ENCODE assay signal across 8 cellular contexts in genomic region chr12:30753761-30754382, GRCh38. TPM values are rescaled to one million over a fixed set of nuclear protein-coding genes. Genes with fewer than 3 reads are reported as not detected.
DNase-seq lines count a peak whose midpoint lies in the region; ATAC-seq and TF ChIP-seq lines count a peak whose summit lies in the region.

No MANE protein-coding gene starts in this region.

- POLR2A ChIA-PET in A673 (lab: Charles Lee; ENCODE audit: low non-redundant PET) = no interaction called here

- H3K4me3 Mint-ChIP-seq in endothelial cell (ENCODE audit: unreplicated experiment) (peak overlapping the region; percentile 96), neural crest cell (peak overlapping the region; percentile 95)

- H3K36me3 ChIP-seq in A673 (ENCODE audit: insufficient read depth, low read length, poor library complexity, severe bottlenecking) = no peaks in the 10 kb centered on the region

- H3K4me1 Mint-ChIP-seq in endothelial cell (ENCODE audit: unreplicated experiment) = peaks cover 14% of the 10 kb centered on the region
- H3K4me1 Mint-ChIP-seq in neural crest cell = peaks cover 41% of the 10 kb centered on the region

- intact Hi-C loops in A673 (cut with micrococcal nuclease; ENCODE audit: unreplicated experiment) = loop anchor here (2.0 kb wide), 2 partner anchors 41 to 53 kb away; no protein-coding TSS in a partner anchor

- H3K9me3 Mint-ChIP-seq in endothelial cell (ENCODE audit: unreplicated experiment) (no peaks in the 10 kb centered on the region), neural crest cell (no peaks in the 10 kb centered on the region)

- peak overlapping the region; percentile 83 for H3K4me3 ChIP-seq in A673 (ENCODE audit: low read depth, low read length, poor library complexity, severe bottlenecking)

- ATAC-seq in HG03045 (IDR thresholded peaks at IDR 0.05; ENCODE audit: unreplicated experiment) = no peak

- peak overlapping the region; percentile 61 for H3K27ac ChIP-seq in A673 (ENCODE audit: low read depth, low read length, poor library complexity, severe bottlenecking)

- H3K27me3 Mint-ChIP-seq in endothelial cell (ENCODE audit: unreplicated experiment) (peaks cover 9% of the 10 kb centered on the region), neural crest cell (ENCODE audit: low read depth) (no peaks in the 10 kb centered on the region)

- H3K27me3 ChIP-seq in A673 (replicated peaks; ENCODE audit: insufficient read depth, low read depth, low read length, poor library complexity) = no peaks in the 10 kb centered on the region

- H3K36me3 Mint-ChIP-seq in endothelial cell (ENCODE audit: low read depth, unreplicated experiment) (peaks cover 6% of the 10 kb centered on the region), neural crest cell (ENCODE audit: low read depth) (no peaks in the 10 kb centered on the region)

- no peaks in the 10 kb centered on the region for H3K9me3 ChIP-seq in A673 (ENCODE audit: low read depth, low read length, poor library complexity, severe bottlenecking)

- BruUV-seq in A673 (replicated peaks; lab: Mats Ljungman, UMichigan) = TSS peak; percentile 59

- peak; percentile 33 for DNase-seq in A673 (ENCODE audit: low spot score)
- peak; percentile 59 for DNase-seq in RPMI7951 (ENCODE audit: low read depth)
- peak; percentile 2 for DNase-seq in endothelial cell (ENCODE audit: low spot score)
- DNase-seq in neural crest cell (ENCODE audit: low read depth, low spot score) = no peak
- DNase-seq in stimulated activated naive CD4-positive, alpha-beta T cell treated with Interleukin-2 at 50 U/mL for 16 hours (lab: John Stamatoyannopoulos, UW) = no peak
- no peak for DNase-seq in SKM-1 (lab: John Stamatoyannopoulos, UW; ENCODE audit: unreplicated experiment)

- CTCF ChIA-PET in A673 (lab: Charles Lee) = interaction anchor here (1.2 to 1.3 kb wide), 2 partner anchors 58 to 69 kb away, joined by 3 to 9 read pairs; partner anchors contain the start of gene IPO8

- peaks cover 15% of the 10 kb centered on the region for H3K4me1 ChIP-seq in A673 (ENCODE audit: insufficient read depth, low read length, poor library complexity, severe bottlenecking)

- H3K27ac Mint-ChIP-seq in endothelial cell (ENCODE audit: unreplicated experiment) = peak overlapping the region; percentile 78
- no peak overlapping the region for H3K27ac Mint-ChIP-seq in neural crest cell (ENCODE audit: unreplicated experiment)

- TF ChIP-seq CTCF in A673 (conservative IDR thresholded peaks at IDR 0.05; ENCODE audit: low read depth, low read length) (no peak), GM12873 (IDR thresholded peaks at IDR 0.05; ENCODE audit: insufficient read depth, low read depth, low read length, missing control alignments) (peak; percentile 18), endothelial cell (IDR thresholded peaks at IDR 0.05; ENCODE audit: unreplicated experiment) (no peak), neural crest cell (conservative IDR thresholded peaks at IDR 0.05) (no peak)

RNA-seq across cellular contexts. Expression of gene CAPRIN2, which starts 0.9 kb away (rescaled TPM):
- total RNA-seq in A673 (2021) (16.4 and 16.7 TPM in 2 replicates), endothelial cell (ENCODE audit: unreplicated experiment) (19.8 TPM), neural crest cell (28.9 and 30.2 TPM in 2 replicates)
- 15.5 and 15.7 TPM in 2 replicates for total RNA-seq in RPMI7951 (2014; rRNA removed; shearing (Covaris generic))

RNA-seq across cellular contexts. Expression of gene IPO8, which starts 58.2 kb away (rescaled TPM):
- total RNA-seq in A673 (2021) = 37.9 and 42.7 TPM in 2 replicates
- total RNA-seq in RPMI7951 (2014; rRNA removed; shearing (Covaris generic)) = 14.6 and 14.7 TPM in 2 replicates
- 43.0 TPM for total RNA-seq in endothelial cell (ENCODE audit: unreplicated experiment)
- total RNA-seq in neural crest cell = 43.5 and 51.5 TPM in 2 replicates

Comparison
In these comparisons a context has a peak if more than half of its experiments do, and no peak if none do; other contexts are left out.
1. DNase-seq: peak in A673 (single experiment), RPMI7951 (single experiment) and endothelial cell (single experiment); none in neural crest cell (single experiment), stimulated activated naive CD4-positive, alpha-beta T cell treated with Interleukin-2 at 50 U/mL for 16 hours (single experiment) and SKM-1 (single experiment).